6 cellular contexts compared by ENCODE assay signal in genomic region chr6:132977413-132977812, GRCh38.
"Had no signal": no experiment of that assay in that cellular context is flagged by ENCODE, and none has a peak within 500 bp of the region (broad histone marks: within the 10 kb centered on the region; RNA-seq: fewer than 3 reads in every experiment).

No MANE protein-coding gene starts in this region.

- ATAC-seq: HepG2, K562 had no signal

- H3K4me3 ChIP-seq: K562 had no signal

- DNase-seq: KBM-7, KG1 had no signal

- FAIRE-seq: HepG2, HTR-8/SVneo, K562 had no signal

- H3K27ac ChIP-seq: HL-60 had no signal
